In the genomic region with DNA sequence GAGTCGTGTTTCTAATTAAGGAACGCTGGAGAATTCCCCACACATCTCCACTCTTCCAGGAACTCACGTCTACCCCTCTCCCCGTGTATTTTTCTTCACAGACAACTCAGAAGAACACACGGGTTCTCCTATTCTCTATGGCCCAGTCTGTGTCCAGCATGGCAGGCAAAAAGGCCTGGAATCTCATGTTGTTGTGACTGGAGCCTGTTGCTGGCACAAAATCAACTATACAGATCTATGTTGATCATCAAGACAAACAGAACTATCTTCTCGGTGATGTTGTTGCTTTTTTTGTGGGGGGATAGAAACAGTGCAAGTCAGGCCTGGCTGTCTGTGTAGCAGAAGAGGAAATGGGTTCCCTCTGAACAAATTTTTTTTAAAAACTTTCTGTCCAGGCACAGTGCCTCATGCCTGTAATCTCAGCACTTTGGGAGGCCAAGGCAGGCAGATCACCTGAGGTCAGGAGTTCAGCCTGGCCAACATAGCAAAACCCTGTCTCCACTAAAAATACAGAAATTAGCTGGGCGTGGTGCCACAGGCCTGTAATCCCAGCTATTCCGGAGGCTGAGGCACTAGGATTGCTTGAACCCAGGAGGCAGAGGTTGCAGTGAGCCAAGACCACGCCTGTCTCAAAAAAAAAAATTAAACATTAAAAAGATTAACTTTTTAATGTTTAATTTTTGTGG, we compare ENCODE assay signal across 1 cellular context.
TF ChIP-seq lines count a peak whose summit lies in the region.

No MANE protein-coding gene starts in this region.

TF ChIP-seq in endothelial cell of umbilical vein, 7 proteins besides CTCF, POLR2A, EP300 and RAD21:
- TF ChIP-seq FOS (IDR thresholded peaks at IDR 0.05; ENCODE audit: borderline replicate concordance, insufficient read depth, low read length) (no peak), JUN (IDR thresholded peaks at IDR 0.05; ENCODE audit: borderline replicate concordance, insufficient read depth, insufficient read length, low read depth) (no peak), MYC (IDR thresholded peaks at IDR 0.05; ENCODE audit: low read depth, low read length) (no peak), EZH2 (IDR thresholded peaks at IDR 0.05; ENCODE audit: borderline replicate concordance, low read depth, low read length, severe bottlenecking) (no peak), MAX (IDR thresholded peaks at IDR 0.05; ENCODE audit: insufficient read depth, insufficient read length) (no peak), GATA2 (IDR thresholded peaks at IDR 0.05; ENCODE audit: insufficient read depth, insufficient read length, low read depth, low read length) (no peak)
